ENCODE assay signal across 33 cellular contexts in genomic region chr10:8192301-8192700, GRCh38.
DNase-seq lines count a peak whose midpoint lies in the region; TF ChIP-seq lines count a peak whose summit lies in the region.
"Had no signal": no experiment of that assay in that cellular context is flagged by ENCODE, and none has a peak within 500 bp of the region (broad histone marks: within the 10 kb centered on the region; RNA-seq: fewer than 3 reads in every experiment).

No MANE protein-coding gene starts in this region.

- H2BK12ac ChIP-seq in H9 (ENCODE audit: insufficient read length, low read depth, low read length): no peak overlapping the region

- H3K27ac ChIP-seq in PC-9: peak overlapping the region; percentile 99
- H3K27ac ChIP-seq in mesendoderm (ENCODE audit: low read depth, low read length): no peak overlapping the region
- H3K27ac ChIP-seq in H9 (ENCODE audit: insufficient read length, low read depth, low read length): no peak overlapping the region
- H3K27ac ChIP-seq: 22Rv1; A549; BLaER1; BLaER1 treated with 17β-estradiol and CSF1 and Interleukin-3, amounts not matched to agents 10 nM and 100 nM; C4-2B had no signal

- H2AK5ac ChIP-seq in mesendoderm (ENCODE audit: low read length): no peak overlapping the region
- H2AK5ac ChIP-seq in H9 (ENCODE audit: insufficient read length, low read length): no peak overlapping the region

- H3K79me2 ChIP-seq in PC-9 (ENCODE audit: low read depth): no peaks in the 10 kb centered on the region
- no peaks in the 10 kb centered on the region for H3K79me2 ChIP-seq in mesendoderm (ENCODE audit: control insufficient read depth, insufficient read depth, low read length)
- no peaks in the 10 kb centered on the region for H3K79me2 ChIP-seq in H9 (ENCODE audit: insufficient read depth, low read length)

- H4K20me1 ChIP-seq in PC-9 (ENCODE audit: insufficient read depth): no peaks in the 10 kb centered on the region
- no peaks in the 10 kb centered on the region for H4K20me1 ChIP-seq in H9 (ENCODE audit: control insufficient read depth, insufficient read depth, insufficient read length)
- H4K20me1 ChIP-seq: BLaER1; BLaER1 treated with 17β-estradiol and CSF1 and Interleukin-3, amounts not matched to agents 10 nM and 100 nM had no signal

- no peaks in the 10 kb centered on the region for H3K79me1 ChIP-seq in mesendoderm (ENCODE audit: low read length)
- no peaks in the 10 kb centered on the region for H3K79me1 ChIP-seq in H9 (ENCODE audit: insufficient read depth, low read depth, low read length, poor library complexity, severe bottlenecking)

- POLR2A ChIA-PET in PC-9 (lab: Charles Lee; ENCODE audit: unreplicated experiment): no interaction called here

- no peaks in the 10 kb centered on the region for H3K9me3 Mint-ChIP-seq in progenitor cell of endocrine pancreas (ENCODE audit: low read depth)
- no peaks in the 10 kb centered on the region for H3K9me3 Mint-ChIP-seq in H9
- H3K9me3 Mint-ChIP-seq: CD4-positive, alpha-beta T cell; CD8-positive, alpha-beta memory T cell; CD8-positive, alpha-beta T cell had no signal

- no peaks in the 10 kb centered on the region for H3K36me3 Mint-ChIP-seq in progenitor cell of endocrine pancreas (ENCODE audit: insufficient read depth)
- no peaks in the 10 kb centered on the region for H3K36me3 Mint-ChIP-seq in H9 (ENCODE audit: insufficient read depth in 1 of 3, low read depth in 3 of 3)
- H3K36me3 Mint-ChIP-seq: CD14-positive monocyte; CD4-positive, alpha-beta memory T cell; CD4-positive, CD25-positive, alpha-beta regulatory T cell; CD8-positive, alpha-beta T cell had no signal

- no peak overlapping the region for H2BK120ac ChIP-seq in mesendoderm (ENCODE audit: low read depth, low read length)
- no peak overlapping the region for H2BK120ac ChIP-seq in H9 (ENCODE audit: low read depth, low read length, poor library complexity, severe bottlenecking)

- H3K18ac ChIP-seq in mesendoderm (ENCODE audit: low read length) (no peak overlapping the region), H9 (ENCODE audit: insufficient read length, low read depth, low read length) (no peak overlapping the region)

- no TSS peak for BruUV-seq in PC-9 (replicated peaks; lab: Mats Ljungman, UMichigan)

- H3K27me3 ChIP-seq in PC-9 (ENCODE audit: insufficient read depth, low read depth): no peaks in the 10 kb centered on the region
- H3K27me3 ChIP-seq in mesendoderm (ENCODE audit: insufficient read depth, low read length, poor library complexity): no peaks in the 10 kb centered on the region
- no peaks in the 10 kb centered on the region; the same call in 1 of the 2 replicates for H3K27me3 ChIP-seq in H9 (ENCODE audit: insufficient read depth, low read length)
- H3K27me3 ChIP-seq: BE2C; BLaER1; BLaER1 treated with 17β-estradiol and CSF1 and Interleukin-3, amounts not matched to agents 10 nM and 100 nM had no signal

- H3K4me1 ChIP-seq in PC-9 (replicated peaks; ENCODE audit: insufficient read depth) (peaks cover 32% of the 10 kb centered on the region), mesendoderm (ENCODE audit: control insufficient read depth, low read depth, low read length) (peaks cover 5% of the 10 kb centered on the region), H9 (ENCODE audit: insufficient read depth, low read length) (no peaks in the 10 kb centered on the region)
- H3K4me1 ChIP-seq: BLaER1 had no signal

- H3K27me3 Mint-ChIP-seq in progenitor cell of endocrine pancreas (peaks cover 78% of the 10 kb centered on the region), H9 (ENCODE audit: low read depth) (peaks cover 11% of the 10 kb centered on the region)
- H3K27me3 Mint-ChIP-seq: CD4-positive, alpha-beta memory T cell; CD4-positive, alpha-beta T cell had no signal

- H3K4me3 ChIP-seq in PC-9 (no peak overlapping the region), mesendoderm (ENCODE audit: low read length) (no peak overlapping the region)
- H3K4me3 ChIP-seq: A549; BLaER1; BLaER1 treated with 17β-estradiol and CSF1 and Interleukin-3, amounts not matched to agents 10 nM and 100 nM had no signal

- H2BK15ac ChIP-seq in mesendoderm (replicated peaks; ENCODE audit: low read depth) (no peak overlapping the region), H9 (ENCODE audit: low read depth, low read length) (no peak overlapping the region)

- no peak overlapping the region for H4K91ac ChIP-seq in H9 (ENCODE audit: insufficient read length, low read depth, low read length)

- no peak overlapping the region for H3K14ac ChIP-seq in H9 (ENCODE audit: insufficient read depth, low read length)

- TF ChIP-seq CTCF in PC-9 (conservative IDR thresholded peaks at IDR 0.05) (no peak), progenitor cell of endocrine pancreas (IDR thresholded peaks at IDR 0.05; ENCODE audit: unreplicated experiment) (no peak), H9 (conservative IDR thresholded peaks at IDR 0.05) (no peak)

- H3K9me3 ChIP-seq in PC-9 (ENCODE audit: insufficient read depth, low read depth) (no peaks in the 10 kb centered on the region), H9 (ENCODE audit: control insufficient read depth, low read depth, low read length) (no peaks in the 10 kb centered on the region)
- H3K9me3 ChIP-seq: A549; BE2C; BLaER1; BLaER1 treated with 17β-estradiol and CSF1 and Interleukin-3, amounts not matched to agents 10 nM and 100 nM; Caco-2 had no signal

- no peak overlapping the region for H2BK20ac ChIP-seq in H9 (ENCODE audit: low read depth, low read length, poor library complexity, severe bottlenecking)

- no peaks in the 10 kb centered on the region for H3K9me2 ChIP-seq in PC-9 (ENCODE audit: insufficient read depth)

- H3K4ac ChIP-seq in mesendoderm (ENCODE audit: low read depth, low read length) (no peak overlapping the region), H9 (ENCODE audit: low read depth, low read length) (no peak overlapping the region)

- H3K36me3 ChIP-seq in PC-9 (ENCODE audit: low read depth) (no peaks in the 10 kb centered on the region), mesendoderm (ENCODE audit: control insufficient read depth, insufficient read depth, low read length) (no peaks in the 10 kb centered on the region)
- H3K36me3 ChIP-seq: BE2C; BLaER1; BLaER1 treated with 17β-estradiol and CSF1 and Interleukin-3, amounts not matched to agents 10 nM and 100 nM had no signal

- H2AFZ ChIP-seq in PC-9 (no peak overlapping the region), H9 (ENCODE audit: low read length) (no peak overlapping the region)

- H3K4me1 Mint-ChIP-seq in progenitor cell of endocrine pancreas (ENCODE audit: low read depth) (peaks cover 5% of the 10 kb centered on the region), H9 (peaks cover 12 to 14% of the 10 kb centered on the region in 2 experiments)
- H3K4me1 Mint-ChIP-seq: B cell had no signal

- no peak overlapping the region for H4K5ac ChIP-seq in mesendoderm (ENCODE audit: low read length)
- no peak overlapping the region for H4K5ac ChIP-seq in H9 (ENCODE audit: insufficient read length, low read depth, low read length)

- DNase-seq in PC-9: no peak
- peak; percentile 68 for DNase-seq in mesendoderm
- no peak for DNase-seq in progenitor cell of endocrine pancreas (ENCODE audit: low spot score, unreplicated experiment)
- no peak for DNase-seq in mesenteric fat pad (ENCODE audit: low spot score)
- no peak for DNase-seq in H9
- no peak for DNase-seq in activated CD8-positive, alpha-beta memory T cell treated with anti-CD3 and anti-CD28 coated beads, Interleukin-2, amount 50 U/mL, for 48 hours
- DNase-seq: 8988T; ACHN; AML-193; BE2C; C1 segment of cervical spinal cord; Caco-2; Calu3; CD4-positive, alpha-beta memory T cell; CD4-positive, alpha-beta T cell; CD4-positive, CD25-positive, alpha-beta regulatory T cell; CD8-positive, alpha-beta memory T cell; CD8-positive, alpha-beta T cell; COR-L47; DMS 273 treated with DMSO at 0.1 percent for 48 hours; DMS153; DMS53; DMS79; DMS79 treated with DMSO at 0.1 percent for 48 hours; DND-41; EL had no signal

- H3K4me3 Mint-ChIP-seq in progenitor cell of endocrine pancreas (ENCODE audit: low read depth) (no peak overlapping the region), H9 (no peak overlapping the region)
- H3K4me3 Mint-ChIP-seq: B cell; CD14-positive monocyte; CD4-positive, alpha-beta memory T cell; CD4-positive, alpha-beta T cell; CD4-positive, CD25-positive, alpha-beta regulatory T cell; CD8-positive, alpha-beta memory T cell; CD8-positive, alpha-beta T cell had no signal

- H3T11ph ChIP-seq in H9 (ENCODE audit: low read length): no peak overlapping the region

- H3K9ac ChIP-seq in mesendoderm (ENCODE audit: low read length) (no peak overlapping the region), H9 (ENCODE audit: extremely low read depth, insufficient read length, low read length) (no peak overlapping the region)
- H3K9ac ChIP-seq: BLaER1; BLaER1 treated with 17β-estradiol and CSF1 and Interleukin-3, amounts not matched to agents 10 nM and 100 nM had no signal

- peaks cover 23% of the 10 kb centered on the region for H3F3A ChIP-seq in PC-9 (ENCODE audit: insufficient read depth, low read depth)

- H4K8ac ChIP-seq in mesendoderm (ENCODE audit: low read depth, low read length) (no peak overlapping the region), H9 (replicated peaks; ENCODE audit: insufficient read length, low read depth, low read length) (no peak overlapping the region)

- intact Hi-C loops in PC-9 (cut with micrococcal nuclease; ENCODE audit: unreplicated experiment): loop anchor here (2.0 to 10.0 kb wide), 4 partner anchors 62 to 1016 kb away; no protein-coding TSS in a partner anchor

- H2BK5ac ChIP-seq in mesendoderm (ENCODE audit: low read length): no peak overlapping the region
- no peak overlapping the region for H2BK5ac ChIP-seq in H9 (ENCODE audit: insufficient read length, low read length)

- H3K23ac ChIP-seq in mesendoderm (ENCODE audit: low read length) (no peak overlapping the region), H9 (ENCODE audit: insufficient read length, low read depth, low read length) (no peak overlapping the region)

- no peaks in the 10 kb centered on the region for H3K23me2 ChIP-seq in H9 (ENCODE audit: insufficient read length, low read depth, low read length, poor library complexity, severe bottlenecking)

- H3K27ac Mint-ChIP-seq in progenitor cell of endocrine pancreas: peak overlapping the region; percentile 9
- H3K27ac Mint-ChIP-seq in H9: no peak overlapping the region
- H3K27ac Mint-ChIP-seq: B cell; CD14-positive monocyte; CD4-positive, alpha-beta memory T cell; CD4-positive, alpha-beta T cell; CD4-positive, CD25-positive, alpha-beta regulatory T cell; CD8-positive, alpha-beta T cell had no signal

- H3K56ac ChIP-seq in mesendoderm (ENCODE audit: low read length) (no peak overlapping the region), H9 (ENCODE audit: insufficient read length, low read depth, low read length) (no peak overlapping the region)

- CTCF ChIA-PET in PC-9 (lab: Charles Lee): interaction anchor here (0.8 kb wide), 1 partner anchor 1385 kb away, joined by 7 read pairs; no protein-coding TSS in a partner anchor

- H3K4me2 ChIP-seq in PC-9: no peak overlapping the region
- no peak overlapping the region for H3K4me2 ChIP-seq in mesendoderm (ENCODE audit: low read length)
- no peak overlapping the region for H3K4me2 ChIP-seq in H9 (ENCODE audit: insufficient read depth, insufficient read length, low read length)
- H3K4me2 ChIP-seq: A549; BLaER1; BLaER1 treated with 17β-estradiol and CSF1 and Interleukin-3, amounts not matched to agents 10 nM and 100 nM had no signal
